7 cellular contexts compared by ENCODE assay signal in genomic region chr7:22822486-22823141, GRCh38. TPM values are rescaled to one million over a fixed set of nuclear protein-coding genes. Genes with fewer than 3 reads are reported as not detected.
DNase-seq lines count a peak whose midpoint lies in the region; ATAC-seq and TF ChIP-seq lines count a peak whose summit lies in the region.

TOMM7 (minus strand) TSS chr7:22822849; CDS start chr7:22822779, 70 bp downstream.

- H3K4me1 ChIP-seq in hepatocyte (ENCODE audit: insufficient read depth), result peaks cover 12% of the 10 kb centered on the region

- WGBS in hepatocyte (ENCODE audit: low lambda C conversion rate, missing lambda C conversion rate), result 1% methylated on average over 38 of the region's 38 CpGs

- H2AFZ ChIP-seq in hepatocyte, result peak within 1 kb of the TSS; percentile 50

- ATAC-seq in GM18508 (IDR thresholded peaks at IDR 0.05; ENCODE audit: insufficient read depth, unreplicated experiment) (peak; percentile 64), HG03025 (IDR thresholded peaks at IDR 0.05; ENCODE audit: low FRiP score, unreplicated experiment) (peak; percentile 75)

- H3K9me3 ChIP-seq in hepatocyte (ENCODE audit: low read depth), result no peaks in the 10 kb centered on the region

- H3K4me3 ChIP-seq in hepatocyte, result peak within 1 kb of the TSS; percentile 62

- no peaks in the 10 kb centered on the region for H3K9me2 ChIP-seq in hepatocyte (replicated peaks; ENCODE audit: insufficient read depth)

- peak within 1 kb of the TSS; percentile 69 for H3K27ac ChIP-seq in hepatocyte

- no peaks in the 10 kb centered on the region for H4K20me1 ChIP-seq in hepatocyte (ENCODE audit: insufficient read depth, poor library complexity, severe bottlenecking)

- DNase-seq in NCI-H2081 (lab: John Stamatoyannopoulos, UW) (peak; percentile 98 to 99), T1000 (lab: John Stamatoyannopoulos, UW) (peak; percentile 82), astrocyte of the hippocampus (ENCODE audit: low read depth, low spot score) (peak; percentile 98), hepatocyte (ENCODE audit: low spot score) (peak; percentile 98), renal cortical epithelial cell (ENCODE audit: low read depth) (peak; percentile 94)

- H3K36me3 ChIP-seq in hepatocyte (replicated peaks; ENCODE audit: insufficient read depth, low read depth), result no peaks in the 10 kb centered on the region

- TF ChIP-seq CTCF in hepatocyte (IDR thresholded peaks at IDR 0.05; ENCODE audit: poor library complexity), result no peak

- H3K27me3 ChIP-seq in hepatocyte, result no peaks in the 10 kb centered on the region

- peak within 1 kb of the TSS; percentile 95 for H3K4me2 ChIP-seq in hepatocyte

- peaks cover 33% of the 10 kb centered on the region for H3K79me2 ChIP-seq in hepatocyte

RNA-seq across cellular contexts. Expression of gene TOMM7, which starts in this region (rescaled TPM):
- 115 and 215 TPM in 2 replicates for total RNA-seq in hepatocyte
- polyA plus RNA-seq in hepatocyte, result 322 and 366 TPM in 2 replicates
- 55.1 and 66.7 TPM in 2 replicates for total RNA-seq in renal cortical epithelial cell

Comparison
In these comparisons a context has a peak if more than half of its experiments do, and no peak if none do; other contexts are left out.
1. Peak in every context shown above with its lines: DNase-seq, ATAC-seq, H3K4me3 ChIP-seq and H3K27ac ChIP-seq.